ENCODE assay signal across 18 cellular contexts in genomic region chr3:101870138-101870537, GRCh38. TPM values are rescaled to one million over a fixed set of nuclear protein-coding genes. Genes with fewer than 3 reads are reported as not detected.
DNase-seq lines count a peak whose midpoint lies in the region; ATAC-seq, FAIRE-seq and TF ChIP-seq lines count a peak whose summit lies in the region.
"Had no signal": no experiment of that assay in that cellular context is flagged by ENCODE, and none has a peak within 500 bp of the region (broad histone marks: within the 10 kb centered on the region; RNA-seq: fewer than 3 reads in every experiment).

No MANE protein-coding gene starts in this region.

- H3K27ac ChIP-seq in PC-3 (ENCODE audit: low read length) (peak overlapping the region; percentile 63), small intestine (ENCODE audit: low read depth in 1 of 2, low read length in 1 of 2) (no peak overlapping the region), left ventricle myocardium inferior (replicated peaks) (no peak overlapping the region), coronary artery (no peak overlapping the region)

- TF ChIP-seq CTCF in PC-3 (conservative IDR thresholded peaks at IDR 0.05; ENCODE audit: low read depth, low read length), result no peak
- TF ChIP-seq CTCF in left ventricle myocardium inferior (IDR thresholded peaks at IDR 0.05; ENCODE audit: borderline replicate concordance), result no peak
- no peak for TF ChIP-seq CTCF in coronary artery (IDR thresholded peaks at IDR 0.05)

- no TSS peak for BruUV-seq in PC-3 (replicated peaks; lab: Mats Ljungman, UMichigan)

- CTCF ChIA-PET in PC-3 (lab: Charles Lee), result no interaction called here

- FAIRE-seq in small intestine (lab: Jason Lieb, UNC), result no peak
- FAIRE-seq: GM12878, H54, K562, RCC 7860 had no signal

- H3K4me1 ChIP-seq in PC-3 (ENCODE audit: insufficient read depth, low read length) (peaks cover 51% of the 10 kb centered on the region), small intestine (ENCODE audit: control insufficient read depth in 2 of 2, insufficient read depth in 1 of 2, low read depth in 1 of 2, low read length in 1 of 2) (peaks cover 2 to 4% of the 10 kb centered on the region in 2 donors), left ventricle myocardium inferior (peaks cover 22% of the 10 kb centered on the region)

- intact Hi-C loops in PC-3 (cut with micrococcal nuclease), result loop anchor here (2.0 kb wide), 1 partner anchor 305 kb away; no protein-coding TSS in a partner anchor
- intact Hi-C loops in left ventricle myocardium inferior (cut with micrococcal nuclease), result no loop called here

- 47 to 77% (median 69%) methylated on average over 5 of the region's 5 CpGs for WGBS in small intestine, 3 donors

- H3K4me2 ChIP-seq in PC-3 (ENCODE audit: low read length), result peak overlapping the region; percentile 49

- H2AFZ ChIP-seq in PC-3 (ENCODE audit: low read length), result no peak overlapping the region; the same call in 1 of the 2 replicates

- H3K36me3 ChIP-seq in PC-3 (ENCODE audit: low read depth, low read length) (no peaks in the 10 kb centered on the region), small intestine (ENCODE audit: control insufficient read depth in 2 of 2, insufficient read depth in 2 of 2, low read length in 2 of 2) (no peaks in the 10 kb centered on the region), left ventricle myocardium inferior (no peaks in the 10 kb centered on the region)
- H3K36me3 ChIP-seq: BE2C had no signal

- no peaks in the 10 kb centered on the region for H3K79me2 ChIP-seq in PC-3 (ENCODE audit: low read length)

- no peak overlapping the region for H3K4me3 ChIP-seq in PC-3 (ENCODE audit: low read length)
- H3K4me3 ChIP-seq in small intestine (ENCODE audit: low read depth in 1 of 2, low read length in 2 of 2), result no peak overlapping the region
- H3K4me3 ChIP-seq in left ventricle myocardium inferior, result no peak overlapping the region
- H3K4me3 ChIP-seq in coronary artery, result no peak overlapping the region
- H3K4me3 ChIP-seq: GM12878, K562 had no signal

- no peaks in the 10 kb centered on the region for H3K9me2 ChIP-seq in PC-3 (replicated peaks; ENCODE audit: low read length)

- H3K27me3 ChIP-seq in PC-3 (ENCODE audit: low read length) (no peaks in the 10 kb centered on the region), small intestine (ENCODE audit: control insufficient read depth in 2 of 2, insufficient read depth in 2 of 2, low read length in 2 of 2) (no peaks in the 10 kb centered on the region), left ventricle myocardium inferior (ENCODE audit: low read depth) (no peaks in the 10 kb centered on the region)
- H3K27me3 ChIP-seq: BE2C had no signal

- POLR2A ChIA-PET in PC-3 (lab: Charles Lee; ENCODE audit: unreplicated experiment), result no interaction called here

- H4K20me1 ChIP-seq in PC-3 (ENCODE audit: low read length), result no peaks in the 10 kb centered on the region

- ATAC-seq in PC-3 (peak; percentile 55), esophagus mucosa (peak; percentile 12)
- ATAC-seq: GM12878, K562 had no signal

- H3F3A ChIP-seq in PC-3 (ENCODE audit: low read length, unreplicated experiment), result no peaks in the 10 kb centered on the region

- H3K9me3 ChIP-seq in PC-3 (ENCODE audit: low read length) (no peaks in the 10 kb centered on the region), small intestine (ENCODE audit: control insufficient read depth, low read depth) (no peaks in the 10 kb centered on the region), left ventricle myocardium inferior (replicated peaks) (no peaks in the 10 kb centered on the region)
- H3K9me3 ChIP-seq: BE2C had no signal

- DNase-seq in EL (peak; percentile 45), PC-3 (peak; percentile 75), small intestine (peak; percentile 44), left ventricle myocardium inferior (no peak), NCI-H1105 treated with DMSO at 0.1 percent for 48 hours (lab: John Stamatoyannopoulos, UW) (no peak), coronary artery (ENCODE audit: low spot score) (no peak)
- DNase-seq: BE2C, NCI-H1092, NCI-H1436 treated with DMSO at 0.1 percent for 48 hours, NCI-H1930, NCI-H510A, NCI-H748 treated with DMSO at 0.1 percent for 48 hours, Right ventricle myocardium superior had no signal

- H3K9ac ChIP-seq in PC-3 (ENCODE audit: low read length), result no peak overlapping the region

RNA-seq across cellular contexts. Expression of gene NFKBIZ, which starts 20.8 kb away (rescaled TPM):
- total RNA-seq in PC-3 (2014; rRNA removed) (63.0 and 70.2 TPM in 2 replicates), esophagus mucosa (56.3 TPM), left ventricle myocardium inferior (15.0 TPM)
- polyA plus RNA-seq in small intestine, result 10 to 100 TPM; 10.3 to 27.1 (median 23.7) TPM

Comparison
In these comparisons a context has a peak if more than half of its experiments do, and no peak if none do; other contexts are left out.
1. DNase-seq: peak in EL (single experiment), PC-3 (single experiment) and small intestine (single experiment); none in left ventricle myocardium inferior (single experiment), NCI-H1105 treated with DMSO at 0.1 percent for 48 hours (single experiment) and coronary artery (single experiment).